Comparison of ENCODE assay signal across 19 cellular contexts in genomic region chr16:966035-966434, GRCh38. TPM values are rescaled to one million over a fixed set of nuclear protein-coding genes. Genes with fewer than 3 reads are reported as not detected.
"Had no signal": no experiment of that assay in that cellular context is flagged by ENCODE, and none has a peak within 500 bp of the region (broad histone marks: within the 10 kb centered on the region; RNA-seq: fewer than 3 reads in every experiment).

No MANE protein-coding gene starts in this region.

- DNase-seq: activated CD4-positive, alpha-beta T cell treated with anti-CD3 and anti-CD28 coated beads, Interleukin-2, amount 50 U/mL, for 48 hours; activated gamma-delta T cell treated with Interleukin-2 at 50 U/mL for 16 hours; central memory CD4-positive, alpha-beta T cell; colonic mucosa; endodermal cell; foreskin keratinocyte; left colon; pancreas; stimulated activated CD4-positive, alpha-beta T cell treated with anti-CD3 and anti-CD28 coated beads, Interleukin-4, amount 100 ng/mL, for 4 hours; stimulated activated naive CD4-positive, alpha-beta T cell treated with Interleukin-2 at 50 U/mL for 16 hours; thyroid gland; uterus; WERI-Rb-1 had no signal

- H3K9me3 ChIP-seq: colonic mucosa, pancreas, thyroid gland, uterus had no signal

- ATAC-seq: foreskin keratinocyte, left colon, pancreas, sciatic nerve had no signal

- H3K4me3 Mint-ChIP-seq: endodermal cell, mesothelial cell of epicardium had no signal

- H3K4me3 ChIP-seq: colonic mucosa, hepatocyte, neural progenitor cell, pancreas, thyroid gland, uterus had no signal

- H3K4me1 ChIP-seq: foreskin keratinocyte had no signal

- H3K27ac Mint-ChIP-seq: endodermal cell, mesothelial cell of epicardium, neural progenitor cell had no signal

- H3K36me3 ChIP-seq: colonic mucosa, neural progenitor cell, pancreas, thyroid gland, uterus, WERI-Rb-1 had no signal

- H3K9ac ChIP-seq: neural progenitor cell had no signal

- H2AFZ ChIP-seq: hepatocyte, neural progenitor cell had no signal

- FAIRE-seq: pancreas had no signal

- H3K4me2 ChIP-seq: hepatocyte, neural progenitor cell had no signal

- H3K27ac ChIP-seq: colonic mucosa, foreskin keratinocyte, neural progenitor cell, pancreas, uterus, WERI-Rb-1 had no signal

- H3K27me3 ChIP-seq: colonic mucosa, foreskin keratinocyte, hepatocyte, pancreas, thyroid gland, uterus had no signal

RNA-seq across cellular contexts. Expression of gene SOX8, which starts 15.5 kb away (rescaled TPM):
- total RNA-seq: epithelial cell of proximal tubule, fibroblast of lung, foreskin keratinocyte had no signal
- polyA plus RNA-seq: foreskin keratinocyte had no signal
